In the genomic region with DNA sequence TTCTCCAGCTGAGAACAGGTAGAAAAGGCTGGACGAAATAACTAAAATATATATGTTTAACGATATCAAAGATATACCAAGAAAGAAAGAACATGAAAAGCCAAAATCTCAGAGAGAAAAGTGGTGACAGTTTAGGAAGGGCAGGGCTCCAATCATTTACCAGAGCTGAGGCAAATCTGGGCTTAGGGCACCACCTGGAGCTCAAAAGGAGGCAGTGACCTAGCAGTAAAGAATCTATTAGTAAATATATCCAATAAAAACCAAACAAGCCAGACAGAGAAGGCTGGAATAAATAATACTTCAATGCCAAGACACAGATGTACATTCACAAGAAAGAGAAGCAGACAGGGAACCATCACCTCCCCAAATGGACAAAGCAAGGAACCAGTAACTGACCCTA, we compare ENCODE assay signal across 7 cellular contexts. TPM values are rescaled to one million over a fixed set of nuclear protein-coding genes. Genes with fewer than 3 reads are reported as not detected.
DNase-seq lines count a peak whose midpoint lies in the region; ATAC-seq and TF ChIP-seq lines count a peak whose summit lies in the region.

No MANE protein-coding gene starts in this region.

- DNase-seq in GM12865 (ENCODE audit: low read depth) (peak; percentile 81), NCI-H1694 (lab: John Stamatoyannopoulos, UW) (peak; percentile 3), esophagus squamous epithelium (lab: John Stamatoyannopoulos, UW) (no peak), trophoblast cell (peak; percentile 58 to 75), aorta (no peak)
- DNase-seq in activated CD4-positive, alpha-beta T cell treated with anti-CD3 and anti-CD28 coated beads, Interleukin-2, amount 50 U/mL, for 1 hour = peak; percentile 58

- no peak overlapping the region for H4K91ac ChIP-seq in trophoblast cell (ENCODE audit: low read depth, low read length)

- no peak overlapping the region for H3K27ac ChIP-seq in esophagus squamous epithelium
- no peak overlapping the region for H3K27ac ChIP-seq in trophoblast cell (ENCODE audit: low read depth, low read length)
- no peak overlapping the region for H3K27ac ChIP-seq in aorta (ENCODE audit: low read depth in 1 of 2, low read length in 2 of 2)

- TF ChIP-seq CTCF in GM12865 (IDR thresholded peaks at IDR 0.05; ENCODE audit: insufficient read depth, low read depth, low read length, missing control alignments) (peak; percentile 68), esophagus squamous epithelium (IDR thresholded peaks at IDR 0.05) (peak in 5 of 6 experiments; percentile 26 to 62 (median 46))

- no peak overlapping the region for H4K8ac ChIP-seq in trophoblast cell (ENCODE audit: low read depth, low read length)

- no peaks in the 10 kb centered on the region for H3K27me3 ChIP-seq in esophagus squamous epithelium
- H3K27me3 ChIP-seq in trophoblast cell (ENCODE audit: insufficient read depth, low read length) = no peaks in the 10 kb centered on the region
- peaks cover 0 to 2% of the 10 kb centered on the region in 2 donors for H3K27me3 ChIP-seq in aorta (ENCODE audit: control insufficient read depth in 1 of 2, insufficient read depth in 2 of 2, low read length in 1 of 2)

- H3K4me3 ChIP-seq in GM12865 (ENCODE audit: low read depth, low read length) (no peak overlapping the region), esophagus squamous epithelium (no peak overlapping the region), trophoblast cell (ENCODE audit: low read depth, low read length) (no peak overlapping the region), aorta (ENCODE audit: low read length in 2 of 2) (no peak overlapping the region)

- TF ChIP-seq POLR2A in esophagus squamous epithelium (IDR thresholded peaks at IDR 0.05) = no peak

- H3K36me3 ChIP-seq in esophagus squamous epithelium = no peaks in the 10 kb centered on the region
- H3K36me3 ChIP-seq in trophoblast cell (ENCODE audit: control insufficient read depth in 1 of 2, insufficient read depth in 2 of 2, low read length in 2 of 2) = no peaks in the 10 kb centered on the region
- no peaks in the 10 kb centered on the region for H3K36me3 ChIP-seq in aorta (ENCODE audit: control insufficient read depth in 1 of 2, insufficient read depth in 2 of 2, low read length in 1 of 2)

- H3K9ac ChIP-seq in trophoblast cell (ENCODE audit: low read length) = no peak overlapping the region

- no peaks in the 10 kb centered on the region for H3K79me2 ChIP-seq in trophoblast cell (ENCODE audit: control insufficient read depth, insufficient read depth, low read length, poor library complexity)

- H3K4me1 ChIP-seq in esophagus squamous epithelium = no peaks in the 10 kb centered on the region
- peaks cover 8 to 14% of the 10 kb centered on the region in 2 experiments for H3K4me1 ChIP-seq in trophoblast cell (ENCODE audit: control insufficient read depth in 1 of 2, insufficient read depth in 2 of 2, low read length in 2 of 2)
- no peaks in the 10 kb centered on the region for H3K4me1 ChIP-seq in aorta (ENCODE audit: control insufficient read depth in 1 of 2, insufficient read depth in 2 of 2, low read length in 2 of 2)

- no peak overlapping the region for H4K12ac ChIP-seq in trophoblast cell (ENCODE audit: low read depth, low read length)

- 45 to 49% methylated on average over 2 of the region's 2 CpGs for WGBS in esophagus squamous epithelium, 2 donors
- no CpG with 5 or more reads among the region's 2 CpGs for WGBS in trophoblast cell (ENCODE audit: extremely low coverage, insufficient coverage, insufficient read length)
- WGBS in aorta, 2 donors = 43 to 66% methylated on average over 2 of the region's 2 CpGs

- no peak for ATAC-seq in aorta (ENCODE audit: low FRiP score)
- no peak for ATAC-seq in HG02884 (IDR thresholded peaks at IDR 0.05; ENCODE audit: unreplicated experiment)

- H3K79me1 ChIP-seq in trophoblast cell (ENCODE audit: low read length) = peaks cover 10% of the 10 kb centered on the region

- no peak overlapping the region for H3K18ac ChIP-seq in trophoblast cell (ENCODE audit: low read length)

- no peak overlapping the region for H3K23ac ChIP-seq in trophoblast cell (ENCODE audit: low read length)

- no peak overlapping the region for H3K4me2 ChIP-seq in trophoblast cell (ENCODE audit: low read length)

- no peak overlapping the region for H3K14ac ChIP-seq in trophoblast cell (ENCODE audit: low read length)

- H3K9me3 ChIP-seq in esophagus squamous epithelium = no peaks in the 10 kb centered on the region
- H3K9me3 ChIP-seq in trophoblast cell (ENCODE audit: insufficient read depth, low read depth, low read length) = no peaks in the 10 kb centered on the region
- H3K9me3 ChIP-seq in aorta (ENCODE audit: control insufficient read depth, low read length) = peaks cover 6% of the 10 kb centered on the region

- no peak overlapping the region for H2AK5ac ChIP-seq in trophoblast cell (ENCODE audit: low read length)

- no peak overlapping the region for H2BK5ac ChIP-seq in trophoblast cell (ENCODE audit: low read depth, low read length, poor library complexity)

- no peak overlapping the region for H2BK12ac ChIP-seq in trophoblast cell (ENCODE audit: low read length)

- intact Hi-C loops in esophagus squamous epithelium (cut with DNase I) = loop anchor here (10.0 kb wide), 1 partner anchor 109 kb away; the partner anchor contains the start of gene CHI3L2
- intact Hi-C loops in aorta (cut with DNase I) = no loop called here

- no peak overlapping the region for H2AFZ ChIP-seq in trophoblast cell (ENCODE audit: insufficient read depth, low read length, poor library complexity)

- H2BK120ac ChIP-seq in trophoblast cell (ENCODE audit: insufficient read depth, low read length, poor library complexity) = no peak overlapping the region

- no peak overlapping the region for H3K4ac ChIP-seq in trophoblast cell (ENCODE audit: low read depth, low read length)

RNA-seq across cellular contexts. Expression of gene CHIA, which starts 43.5 kb away (rescaled TPM):
- not detected for total RNA-seq in esophagus squamous epithelium
- polyA plus RNA-seq in trophoblast cell (2013) = not detected in 2 replicates
- not detected for total RNA-seq in aorta
- polyA plus RNA-seq in aorta = under 1 TPM in 1 of 2 donors, not detected in 1; 0.28 TPM

Comparison
In these comparisons a context has a peak if more than half of its experiments do, and no peak if none do; other contexts are left out.
1. DNase-seq: peak in GM12865 (single experiment), NCI-H1694 (single experiment), activated CD4-positive, alpha-beta T cell treated with anti-CD3 and anti-CD28 coated beads, Interleukin-2, amount 50 U/mL, for 1 hour (single experiment) and trophoblast cell (2 of 2); none in esophagus squamous epithelium (single experiment) and aorta (0 of 2).